ENCODE assay signal across 9 cellular contexts in genomic region chr5:142881076-142881466, GRCh38.
A peak's percentile ranks its signal among the peaks of the same experiment; 100 is the strongest.
DNase-seq lines count a peak whose midpoint lies in the region; ATAC-seq and TF ChIP-seq lines count a peak whose summit lies in the region.
"Had no signal": no experiment of that assay in that cellular context is flagged by ENCODE, and none has a peak within 500 bp of the region (broad histone marks: within the 10 kb centered on the region; RNA-seq: fewer than 3 reads in every experiment).

No MANE protein-coding gene starts in this region.

- no peak for TF ChIP-seq POLR2A in testis (IDR thresholded peaks at IDR 0.05)

- POLR2A ChIA-PET in activated CD8-positive, alpha-beta T cell treated with anti-CD3 and anti-CD28 coated beads for 36 hours (lab: Charles Lee): interaction anchor here (0.9 to 1.1 kb wide), 2 partner anchors 10 to 138 kb away, joined by 3 read pairs; no protein-coding TSS in a partner anchor
- POLR2A ChIA-PET in activated CD8-positive, alpha-beta T cell treated with anti-CD3 and anti-CD28 coated beads, Interleukin-2, amount 10 ng/mL, durations not matched to agents 7 days and 5 days (lab: Charles Lee): no interaction called here

- H3K4me1 ChIP-seq in testis: peaks cover 4% of the 10 kb centered on the region

- H3K36me3 Mint-ChIP-seq in activated CD8-positive, alpha-beta T cell treated with anti-CD3 and anti-CD28 coated beads for 36 hours (ENCODE audit: low read depth): no peaks in the 10 kb centered on the region
- no peaks in the 10 kb centered on the region for H3K36me3 Mint-ChIP-seq in activated CD8-positive, alpha-beta T cell treated with anti-CD3 and anti-CD28 coated beads, Interleukin-2, amount 10 ng/mL, durations not matched to agents 7 days and 5 days (ENCODE audit: low read depth)

- ATAC-seq in activated CD8-positive, alpha-beta T cell treated with anti-CD3 and anti-CD28 coated beads for 36 hours: peak; percentile 37
- no peak for ATAC-seq in activated CD8-positive, alpha-beta T cell treated with anti-CD3 and anti-CD28 coated beads, Interleukin-2, amount 10 ng/mL, durations not matched to agents 7 days and 5 days

- no peak for DNase-seq in activated CD8-positive, alpha-beta T cell treated with anti-CD3 and anti-CD28 coated beads for 36 hours
- no peak for DNase-seq in activated CD8-positive, alpha-beta T cell treated with anti-CD3 and anti-CD28 coated beads, Interleukin-2, amount 10 ng/mL, durations not matched to agents 7 days and 5 days
- peak; percentile 47 for DNase-seq in NCI-H226
- peak; percentile 60 for DNase-seq in fibroblast of the conjunctiva (ENCODE audit: low read depth)
- peak; percentile 73 for DNase-seq in stromal cell of bone marrow (ENCODE audit: low read depth)
- no peak for DNase-seq in stimulated activated CD4-positive, alpha-beta T cell treated with anti-CD3 and anti-CD28 coated beads, Interleukin-4, amount 100 ng/mL, for 4 hours
- DNase-seq in NCI-H1694 treated with DMSO at 0.1 percent for 48 hours (lab: John Stamatoyannopoulos, UW): no peak
- no peak for DNase-seq in testis

- no peak for TF ChIP-seq CTCF in activated CD8-positive, alpha-beta T cell treated with anti-CD3 and anti-CD28 coated beads for 36 hours (IDR thresholded peaks at IDR 0.05)
- TF ChIP-seq CTCF in testis (IDR thresholded peaks at IDR 0.05): no peak

- no peak overlapping the region for H3K27ac Mint-ChIP-seq in activated CD8-positive, alpha-beta T cell treated with anti-CD3 and anti-CD28 coated beads for 36 hours
- no peak overlapping the region for H3K27ac Mint-ChIP-seq in activated CD8-positive, alpha-beta T cell treated with anti-CD3 and anti-CD28 coated beads, Interleukin-2, amount 10 ng/mL, durations not matched to agents 7 days and 5 days

- 67 to 80% methylated on average over 7 of the region's 7 CpGs for WGBS in testis, 2 donors

- no peaks in the 10 kb centered on the region for H3K36me3 ChIP-seq in testis (ENCODE audit: low read depth, missing control alignments)
- H3K36me3 ChIP-seq: BE2C had no signal

- CTCF ChIA-PET in activated CD8-positive, alpha-beta T cell treated with anti-CD3 and anti-CD28 coated beads for 36 hours (lab: Charles Lee): interaction anchor here (0.7 to 25.8 kb wide), 23 partner anchors 10 to 299 kb away, joined by 3 to 1012 read pairs (median 7); partner anchors contain the start of gene ARHGAP26
- CTCF ChIA-PET in activated CD8-positive, alpha-beta T cell treated with anti-CD3 and anti-CD28 coated beads, Interleukin-2, amount 10 ng/mL, durations not matched to agents 7 days and 5 days (lab: Charles Lee): interaction anchor here (0.7 to 21.9 kb wide), 24 partner anchors 7 to 300 kb away, joined by 3 to 468 read pairs (median 5); partner anchors contain the start of gene ARHGAP26

- H3K27me3 Mint-ChIP-seq in activated CD8-positive, alpha-beta T cell treated with anti-CD3 and anti-CD28 coated beads for 36 hours: no peaks in the 10 kb centered on the region
- H3K27me3 Mint-ChIP-seq in activated CD8-positive, alpha-beta T cell treated with anti-CD3 and anti-CD28 coated beads, Interleukin-2, amount 10 ng/mL, durations not matched to agents 7 days and 5 days (ENCODE audit: low read depth): no peaks in the 10 kb centered on the region

- no peak overlapping the region for H3K4me3 ChIP-seq in testis

- no peak overlapping the region for H3K27ac ChIP-seq in testis

- H3K4me3 Mint-ChIP-seq in activated CD8-positive, alpha-beta T cell treated with anti-CD3 and anti-CD28 coated beads for 36 hours: no peak overlapping the region
- no peak overlapping the region for H3K4me3 Mint-ChIP-seq in activated CD8-positive, alpha-beta T cell treated with anti-CD3 and anti-CD28 coated beads, Interleukin-2, amount 10 ng/mL, durations not matched to agents 7 days and 5 days

- peaks cover 8% of the 10 kb centered on the region for H3K4me1 Mint-ChIP-seq in activated CD8-positive, alpha-beta T cell treated with anti-CD3 and anti-CD28 coated beads for 36 hours (ENCODE audit: low read depth)
- peaks cover 6% of the 10 kb centered on the region for H3K4me1 Mint-ChIP-seq in activated CD8-positive, alpha-beta T cell treated with anti-CD3 and anti-CD28 coated beads, Interleukin-2, amount 10 ng/mL, durations not matched to agents 7 days and 5 days (ENCODE audit: low read depth)

- intact Hi-C loops in activated CD8-positive, alpha-beta T cell treated with anti-CD3 and anti-CD28 coated beads for 36 hours (cut with micrococcal nuclease): loop anchor here (2.0 kb wide), 1 partner anchor 132 kb away; no protein-coding TSS in a partner anchor
- intact Hi-C loops in testis (cut with DNase I; ENCODE audit: low total_unique reads): loop anchor here (5.0 kb wide), 1 partner anchor 164 kb away; no protein-coding TSS in a partner anchor

- no peaks in the 10 kb centered on the region for H3K27me3 ChIP-seq in testis
- H3K27me3 ChIP-seq: BE2C had no signal

- no peaks in the 10 kb centered on the region for H3K9me3 Mint-ChIP-seq in activated CD8-positive, alpha-beta T cell treated with anti-CD3 and anti-CD28 coated beads for 36 hours
- no peaks in the 10 kb centered on the region for H3K9me3 Mint-ChIP-seq in activated CD8-positive, alpha-beta T cell treated with anti-CD3 and anti-CD28 coated beads, Interleukin-2, amount 10 ng/mL, durations not matched to agents 7 days and 5 days (ENCODE audit: insufficient read depth)

- no peaks in the 10 kb centered on the region for H3K9me3 ChIP-seq in testis
- H3K9me3 ChIP-seq: BE2C had no signal

Comparison
In these comparisons a context has a peak if more than half of its experiments do, and no peak if none do; other contexts are left out.
1. DNase-seq: peak in NCI-H226 (single experiment), fibroblast of the conjunctiva (single experiment) and stromal cell of bone marrow (single experiment); none in activated CD8-positive, alpha-beta T cell treated with anti-CD3 and anti-CD28 coated beads for 36 hours (single experiment), activated CD8-positive, alpha-beta T cell treated with anti-CD3 and anti-CD28 coated beads, Interleukin-2, amount 10 ng/mL, durations not matched to agents 7 days and 5 days (single experiment), stimulated activated CD4-positive, alpha-beta T cell treated with anti-CD3 and anti-CD28 coated beads, Interleukin-4, amount 100 ng/mL, for 4 hours (0 of 2), NCI-H1694 treated with DMSO at 0.1 percent for 48 hours (single experiment) and testis (single experiment).